Comparison of ENCODE assay signal across 16 cellular contexts in genomic region chr11:46952553-46952952, GRCh38. TPM values are rescaled to one million over a fixed set of nuclear protein-coding genes. Genes with fewer than 3 reads are reported as not detected.
"Had no signal": no experiment of that assay in that cellular context is flagged by ENCODE, and none has a peak within 500 bp of the region (broad histone marks: within the 10 kb centered on the region; RNA-seq: fewer than 3 reads in every experiment).

No MANE protein-coding gene starts in this region.

- H3K9ac ChIP-seq: SK-N-SH had no signal

- H3K4me3 ChIP-seq: adrenal gland, body of pancreas, gastroesophageal sphincter, sigmoid colon, testis had no signal

- H3K9me3 Mint-ChIP-seq: central memory CD8-positive, alpha-beta T cell; effector memory CD8-positive, alpha-beta T cell; nephron had no signal

- H3K36me3 ChIP-seq: adrenal gland, gastroesophageal sphincter had no signal

- H3K4me1 ChIP-seq: testis had no signal

- H3K4me2 ChIP-seq: SK-N-SH had no signal

- H3K4me1 Mint-ChIP-seq: central memory CD8-positive, alpha-beta T cell; nephron had no signal

- H3K27me3 ChIP-seq: adrenal gland, body of pancreas, gastroesophageal sphincter, sigmoid colon, testis had no signal

- DNase-seq: activated CD4-positive, CD25-positive, alpha-beta regulatory T cell treated with anti-CD3 and anti-CD28 coated beads, Interleukin-2, amount 50 U/mL, for 72 hours; activated gamma-delta T cell treated with Interleukin-2 at 50 U/mL for 16 hours; adrenal gland; body of pancreas; effector memory CD8-positive, alpha-beta T cell; islet precursor cell; sigmoid colon; SK-N-SH; stimulated activated CD4-positive, alpha-beta T cell treated with anti-CD3 and anti-CD28 coated beads, Interleukin-2, amount 100 ng/mL, for 24 hours; stimulated activated naive CD4-positive, alpha-beta T cell treated with Interleukin-2 at 50 U/mL for 16 hours; testis had no signal

- H3K27me3 Mint-ChIP-seq: central memory CD8-positive, alpha-beta T cell; effector memory CD8-positive, alpha-beta T cell had no signal

- H3K27ac Mint-ChIP-seq: nephron had no signal

- H3K27ac ChIP-seq: adrenal gland, body of pancreas, gastroesophageal sphincter, sigmoid colon, testis had no signal

- H3K4me3 Mint-ChIP-seq: central memory CD8-positive, alpha-beta T cell; effector memory CD8-positive, alpha-beta T cell; nephron had no signal

- ATAC-seq: body of pancreas; effector memory CD8-positive, alpha-beta T cell; gastroesophageal sphincter; left lobe of liver had no signal

- H3K9me3 ChIP-seq: adrenal gland, body of pancreas, gastroesophageal sphincter, sigmoid colon, SK-N-SH, testis had no signal

RNA-seq across cellular contexts. Expression of gene LRP4, which starts 34.2 kb away (rescaled TPM):
- total RNA-seq: T-helper 1 cell treated with Interleukin-12 subunit alpha and Interleukin-12 subunit beta and Interleukin-4 antibody, amounts not matched to agents 30 ng/mL and 1 ng/mL, for 36 hours had no signal
